9 cellular contexts compared by ENCODE assay signal in the genomic region with DNA sequence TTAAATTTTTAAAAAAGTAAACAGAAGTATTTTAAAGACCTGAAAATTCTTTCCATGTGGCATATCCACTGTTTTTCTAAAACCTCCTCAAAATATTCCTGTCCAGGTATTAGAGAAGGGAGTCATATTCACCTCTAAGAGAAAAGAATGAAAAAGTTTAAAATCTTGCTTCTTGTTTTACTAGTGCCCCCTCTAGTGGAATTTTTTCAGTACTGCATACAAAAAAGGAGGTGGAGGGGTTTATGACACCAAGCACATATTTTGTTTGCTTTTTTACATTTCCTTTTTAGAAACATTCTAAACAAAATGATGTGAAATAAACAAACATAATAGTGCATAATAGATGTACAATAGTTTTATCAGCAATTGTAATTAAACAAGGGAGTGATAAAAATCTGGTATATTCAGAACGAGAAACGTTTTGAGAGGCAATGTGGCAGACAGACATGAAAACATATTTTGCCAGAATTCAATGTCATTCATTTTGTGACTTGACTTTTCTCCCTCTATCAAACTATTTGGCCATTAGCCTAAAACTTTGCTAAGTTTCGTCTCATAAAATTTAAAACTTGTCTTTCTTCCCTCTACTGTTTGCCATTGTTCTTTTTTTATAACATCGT.
A peak's percentile ranks its signal among the peaks of the same experiment; 100 is the strongest.
DNase-seq lines count a peak whose midpoint lies in the region; ATAC-seq and TF ChIP-seq lines count a peak whose summit lies in the region.
"Had no signal": no experiment of that assay in that cellular context is flagged by ENCODE, and none has a peak within 500 bp of the region (broad histone marks: within the 10 kb centered on the region; RNA-seq: fewer than 3 reads in every experiment).

No MANE protein-coding gene starts in this region.

- H3K27ac Mint-ChIP-seq in natural killer cell: no peak overlapping the region
- H3K27ac Mint-ChIP-seq in natural killer cell treated with Interleukin-12 subunit alpha and Interleukin-12 subunit beta and Interleukin-15 and Interleukin-18, amount 100 ng/mL, for 72 hours: no peak overlapping the region
- H3K27ac Mint-ChIP-seq: dendritic cell treated with granulocyte-macrophage colony-stimulating factor and Interleukin-4, amounts not matched to agents 40 ng/mL and 50 ng/mL, for 4 days had no signal

- no peaks in the 10 kb centered on the region for H3K4me1 Mint-ChIP-seq in natural killer cell
- H3K4me1 Mint-ChIP-seq in natural killer cell treated with Interleukin-12 subunit alpha and Interleukin-12 subunit beta and Interleukin-15 and Interleukin-18, amount 100 ng/mL, for 72 hours (ENCODE audit: low read depth in 2 of 2): no peaks in the 10 kb centered on the region

- H3K4me1 ChIP-seq in lower lobe of right lung: no peaks in the 10 kb centered on the region

- no peaks in the 10 kb centered on the region for H3K36me3 ChIP-seq in lower lobe of right lung

- in situ Hi-C loops in astrocyte of the spinal cord (cut with HindIII; ENCODE audit: low sequenced_read_pairs): no loop called here

- no peaks in the 10 kb centered on the region for H3K27me3 Mint-ChIP-seq in natural killer cell (ENCODE audit: low read depth in 2 of 2)
- no peaks in the 10 kb centered on the region for H3K27me3 Mint-ChIP-seq in natural killer cell treated with Interleukin-12 subunit alpha and Interleukin-12 subunit beta and Interleukin-15 and Interleukin-18, amount 100 ng/mL, for 72 hours
- H3K27me3 Mint-ChIP-seq: dendritic cell treated with granulocyte-macrophage colony-stimulating factor and Interleukin-4, amounts not matched to agents 40 ng/mL and 50 ng/mL, for 4 days had no signal

- no peak overlapping the region for H3K4me3 ChIP-seq in astrocyte of the spinal cord (ENCODE audit: low read depth, low read length)
- no peak overlapping the region for H3K4me3 ChIP-seq in lower lobe of right lung

- intact Hi-C loops in natural killer cell (cut with micrococcal nuclease) (no loop called here), lower lobe of right lung (cut with DNase I) (loop anchor here (10.0 kb wide), 1 partner anchor 468 kb away; no protein-coding TSS in a partner anchor)

- no peaks in the 10 kb centered on the region for H3K9me3 ChIP-seq in lower lobe of right lung

- no peak for ATAC-seq in natural killer cell
- ATAC-seq in natural killer cell treated with Interleukin-12 subunit alpha and Interleukin-12 subunit beta and Interleukin-15 and Interleukin-18, amount 100 ng/mL, for 72 hours: no peak
- ATAC-seq in lower lobe of right lung: no peak
- no peak for ATAC-seq in HG03460 (IDR thresholded peaks at IDR 0.05; ENCODE audit: unreplicated experiment)

- H3K36me3 Mint-ChIP-seq in natural killer cell: no peaks in the 10 kb centered on the region
- no peaks in the 10 kb centered on the region for H3K36me3 Mint-ChIP-seq in natural killer cell treated with Interleukin-12 subunit alpha and Interleukin-12 subunit beta and Interleukin-15 and Interleukin-18, amount 100 ng/mL, for 72 hours

- H3K9me3 Mint-ChIP-seq in natural killer cell: peaks cover 0 to 3% of the 10 kb centered on the region in 2 donors
- peaks cover 4% of the 10 kb centered on the region for H3K9me3 Mint-ChIP-seq in natural killer cell treated with Interleukin-12 subunit alpha and Interleukin-12 subunit beta and Interleukin-15 and Interleukin-18, amount 100 ng/mL, for 72 hours
- H3K9me3 Mint-ChIP-seq: dendritic cell treated with granulocyte-macrophage colony-stimulating factor and Interleukin-4, amounts not matched to agents 40 ng/mL and 50 ng/mL, for 4 days had no signal

- H3K27ac ChIP-seq in lower lobe of right lung: no peak overlapping the region

- H3K4me3 Mint-ChIP-seq in natural killer cell: no peak overlapping the region
- no peak overlapping the region for H3K4me3 Mint-ChIP-seq in natural killer cell treated with Interleukin-12 subunit alpha and Interleukin-12 subunit beta and Interleukin-15 and Interleukin-18, amount 100 ng/mL, for 72 hours
- H3K4me3 Mint-ChIP-seq: dendritic cell treated with granulocyte-macrophage colony-stimulating factor and Interleukin-4, amounts not matched to agents 40 ng/mL and 50 ng/mL, for 4 days had no signal

- DNase-seq in natural killer cell (no peak), NCI-H1694 treated with DMSO at 0.1 percent for 48 hours (lab: John Stamatoyannopoulos, UW) (peak; percentile 1), astrocyte of the spinal cord (ENCODE audit: low read depth, low spot score) (peak; percentile 33), lower lobe of right lung (no peak), HK-2 (ENCODE audit: unreplicated experiment) (no peak), germinal center (ENCODE audit: low spot score) (no peak)
- no peak for DNase-seq in natural killer cell treated with Interleukin-12 subunit alpha and Interleukin-12 subunit beta and Interleukin-15 and Interleukin-18, amount 100 ng/mL, for 72 hours (ENCODE audit: low spot score)

- peak; percentile 55 for TF ChIP-seq CTCF in natural killer cell (IDR thresholded peaks at IDR 0.05)
- TF ChIP-seq CTCF in astrocyte of the spinal cord (IDR thresholded peaks at IDR 0.05; ENCODE audit: low read depth, low read length): peak; percentile 68
- peak; percentile 76 for TF ChIP-seq CTCF in lower lobe of right lung (IDR thresholded peaks at IDR 0.05)

- H3K27me3 ChIP-seq in lower lobe of right lung (ENCODE audit: low read depth): no peaks in the 10 kb centered on the region

Comparison
In these comparisons a context has a peak if more than half of its experiments do, and no peak if none do; other contexts are left out.
1. DNase-seq: peak in NCI-H1694 treated with DMSO at 0.1 percent for 48 hours (single experiment) and astrocyte of the spinal cord (single experiment); none in natural killer cell (single experiment), natural killer cell treated with Interleukin-12 subunit alpha and Interleukin-12 subunit beta and Interleukin-15 and Interleukin-18, amount 100 ng/mL, for 72 hours (single experiment), lower lobe of right lung (single experiment), HK-2 (single experiment) and germinal center (single experiment).
2. Peak in every context shown above with its lines, with median percentiles within 50 percentile points of each other: CTCF ChIP-seq.